29 cellular contexts compared by ENCODE assay signal in the genomic region with DNA sequence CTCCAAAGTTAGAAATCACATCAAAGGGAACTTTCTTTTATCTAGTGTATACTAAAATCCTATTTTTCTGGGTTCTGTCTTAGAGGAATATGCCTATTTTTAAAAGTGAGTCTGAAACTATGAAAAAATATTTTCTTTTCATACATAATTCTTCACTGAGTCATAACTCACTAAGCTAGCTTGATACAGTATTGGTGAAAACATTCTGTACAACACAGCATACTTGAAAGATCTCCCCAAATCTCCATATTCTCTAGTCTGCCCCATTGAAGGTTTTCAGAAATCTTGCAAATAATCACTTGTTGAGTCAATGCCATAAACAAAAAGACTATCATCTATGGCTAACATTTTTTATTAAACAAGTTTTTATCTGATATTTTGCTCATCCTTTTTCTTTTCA. TPM values are rescaled to one million over a fixed set of nuclear protein-coding genes. Genes with fewer than 3 reads are reported as not detected.
A peak's percentile ranks its signal among the peaks of the same experiment; 100 is the strongest.
DNase-seq lines count a peak whose midpoint lies in the region; ATAC-seq and TF ChIP-seq lines count a peak whose summit lies in the region.
"Had no signal": no experiment of that assay in that cellular context is flagged by ENCODE, and none has a peak within 500 bp of the region (broad histone marks: within the 10 kb centered on the region; RNA-seq: fewer than 3 reads in every experiment).

No MANE protein-coding gene starts in this region.

- H3K4me1 ChIP-seq in subcutaneous abdominal adipose tissue (ENCODE audit: control insufficient read depth in 5 of 5, insufficient read depth in 5 of 5, low read length in 5 of 5) = peaks cover 0 to 27% (median 7%) of the 10 kb centered on the region in 5 donors
- H3K4me1 ChIP-seq: BLaER1 treated with 17β-estradiol and CSF1 and Interleukin-3, amounts not matched to agents 10 nM and 100 nM; prostate gland had no signal

- peak; percentile 68 for DNase-seq in LHCN-M2 (ENCODE audit: low read depth)
- DNase-seq in choroid plexus epithelial cell (ENCODE audit: low read depth) = peak; percentile 71
- peak; percentile 26 to 53 for DNase-seq in foreskin fibroblast
- DNase-seq in type B pancreatic cell (ENCODE audit: extremely low spot score, unreplicated experiment) = no peak
- no peak for DNase-seq in SHP77 (lab: John Stamatoyannopoulos, UW)
- no peak for DNase-seq in stimulated activated naive B cell treated with anti-CD40 and anti-IgM and Interleukin-4, amounts not matched to agents 10 μg/mL and 1 μg/mL and 100 μg/mL, for 72 hours
- no peak for DNase-seq in DMS153 (lab: John Stamatoyannopoulos, UW)
- DNase-seq: activated CD4-positive, alpha-beta T cell treated with anti-CD3 and anti-CD28 coated beads for 4 hours; activated CD8-positive, alpha-beta T cell treated with anti-CD3 and anti-CD28 coated beads, Interleukin-2, amount 10 ng/mL, durations not matched to agents 7 days and 5 days; cortex of kidney; endodermal cell; GF-D8; left ventricle myocardium inferior; MV-4-11; naive B cell; NCI-H146; NCI-H345; NCI-H69; stimulated activated CD4-positive, alpha-beta T cell treated with anti-CD3 and anti-CD28 coated beads, Interleukin-4, amount 100 ng/mL, for 24 hours had no signal

- no peaks in the 10 kb centered on the region for H3K36me3 Mint-ChIP-seq in type B pancreatic cell
- no peaks in the 10 kb centered on the region for H3K36me3 Mint-ChIP-seq in stimulated activated naive B cell treated with anti-CD40 and anti-IgM and Interleukin-4, amounts not matched to agents 10 μg/mL and 1 μg/mL and 100 μg/mL, for 72 hours
- H3K36me3 Mint-ChIP-seq: activated naive CD4-positive, alpha-beta T cell treated with anti-CD3 and anti-CD28 coated beads, Interleukin-2, amount 50 U/mL, for 24 hours; naive B cell had no signal

- peak overlapping the region; percentile 91 for H3K27ac ChIP-seq in subcutaneous abdominal adipose tissue (ENCODE audit: low read depth, low read length)
- H3K27ac ChIP-seq: BLaER1 treated with 17β-estradiol and CSF1 and Interleukin-3, amounts not matched to agents 10 nM and 100 nM; left ventricle myocardium inferior; neutrophil; prostate gland had no signal

- H3K9me3 Mint-ChIP-seq in type B pancreatic cell = no peaks in the 10 kb centered on the region
- no peaks in the 10 kb centered on the region for H3K9me3 Mint-ChIP-seq in stimulated activated naive B cell treated with anti-CD40 and anti-IgM and Interleukin-4, amounts not matched to agents 10 μg/mL and 1 μg/mL and 100 μg/mL, for 72 hours
- H3K9me3 Mint-ChIP-seq: activated naive CD4-positive, alpha-beta T cell treated with anti-CD3 and anti-CD28 coated beads, Interleukin-2, amount 50 U/mL, for 24 hours; endodermal cell; GM23338; T-helper 2 cell treated with Interferon-gamma antibody and Interleukin-4, amounts not matched to agents 5 μg/mL and 100 μg/mL, for 36 hours had no signal

- H3K36me3 ChIP-seq in subcutaneous abdominal adipose tissue (ENCODE audit: control insufficient read depth in 5 of 5, insufficient read depth in 5 of 5, low read length in 5 of 5) = no peaks in the 10 kb centered on the region
- H3K36me3 ChIP-seq: BLaER1 treated with 17β-estradiol and CSF1 and Interleukin-3, amounts not matched to agents 10 nM and 100 nM; left ventricle myocardium inferior; neutrophil; prostate gland had no signal

- H3K9me3 ChIP-seq in subcutaneous abdominal adipose tissue (ENCODE audit: control insufficient read depth in 5 of 5, low read length in 5 of 5) = no peaks in the 10 kb centered on the region
- H3K9me3 ChIP-seq: BLaER1 treated with 17β-estradiol and CSF1 and Interleukin-3, amounts not matched to agents 10 nM and 100 nM; left ventricle myocardium inferior; neutrophil; prostate gland had no signal

- TF ChIP-seq CTCF in choroid plexus epithelial cell (conservative IDR thresholded peaks at IDR 0.05; ENCODE audit: low read depth, low read length) = no peak
- TF ChIP-seq CTCF in foreskin fibroblast (IDR thresholded peaks at IDR 0.05; ENCODE audit: low read depth, low read length) = no peak
- TF ChIP-seq CTCF in type B pancreatic cell (conservative IDR thresholded peaks at IDR 0.05) = no peak

- no peaks in the 10 kb centered on the region for H3K27me3 ChIP-seq in subcutaneous abdominal adipose tissue (ENCODE audit: control insufficient read depth in 5 of 5, insufficient read depth in 4 of 5, low read length in 5 of 5)
- H3K27me3 ChIP-seq: BLaER1 treated with 17β-estradiol and CSF1 and Interleukin-3, amounts not matched to agents 10 nM and 100 nM; neutrophil had no signal

- H3K4me3 ChIP-seq in choroid plexus epithelial cell (ENCODE audit: low read depth, low read length) (no peak overlapping the region), foreskin fibroblast (ENCODE audit: low read depth in 1 of 2, low read length in 2 of 2) (no peak overlapping the region), subcutaneous abdominal adipose tissue (ENCODE audit: low read depth in 1 of 5, low read length in 5 of 5) (no peak overlapping the region)
- H3K4me3 ChIP-seq: BLaER1 treated with 17β-estradiol and CSF1 and Interleukin-3, amounts not matched to agents 10 nM and 100 nM; GM23338; left ventricle myocardium inferior; prostate gland had no signal

- H3K4me1 Mint-ChIP-seq in type B pancreatic cell (ENCODE audit: unreplicated experiment) = peaks cover 41% of the 10 kb centered on the region
- no peaks in the 10 kb centered on the region for H3K4me1 Mint-ChIP-seq in stimulated activated naive B cell treated with anti-CD40 and anti-IgM and Interleukin-4, amounts not matched to agents 10 μg/mL and 1 μg/mL and 100 μg/mL, for 72 hours
- H3K4me1 Mint-ChIP-seq: activated naive CD4-positive, alpha-beta T cell treated with anti-CD3 and anti-CD28 coated beads, Interleukin-2, amount 50 U/mL, for 24 hours; naive B cell had no signal

- no peak for ATAC-seq in stimulated activated naive B cell treated with anti-CD40 and anti-IgM and Interleukin-4, amounts not matched to agents 10 μg/mL and 1 μg/mL and 100 μg/mL, for 72 hours (replicated peaks)
- ATAC-seq: activated CD8-positive, alpha-beta T cell treated with anti-CD3 and anti-CD28 coated beads, Interleukin-2, amount 10 ng/mL, durations not matched to agents 7 days and 5 days; esophagus mucosa; GM23338; Right ventricle myocardium inferior; sciatic nerve had no signal

- no peak overlapping the region for H3K27ac Mint-ChIP-seq in type B pancreatic cell
- H3K27ac Mint-ChIP-seq in stimulated activated naive B cell treated with anti-CD40 and anti-IgM and Interleukin-4, amounts not matched to agents 10 μg/mL and 1 μg/mL and 100 μg/mL, for 72 hours = no peak overlapping the region
- H3K27ac Mint-ChIP-seq: activated CD8-positive, alpha-beta T cell treated with anti-CD3 and anti-CD28 coated beads, Interleukin-2, amount 10 ng/mL, durations not matched to agents 7 days and 5 days; activated naive CD4-positive, alpha-beta T cell treated with anti-CD3 and anti-CD28 coated beads, Interleukin-2, amount 50 U/mL, for 24 hours; endodermal cell; GM23338; naive B cell; T-helper 2 cell treated with Interferon-gamma antibody and Interleukin-4, amounts not matched to agents 5 μg/mL and 100 μg/mL, for 36 hours had no signal

- no peaks in the 10 kb centered on the region for H3K27me3 Mint-ChIP-seq in type B pancreatic cell
- H3K27me3 Mint-ChIP-seq in stimulated activated naive B cell treated with anti-CD40 and anti-IgM and Interleukin-4, amounts not matched to agents 10 μg/mL and 1 μg/mL and 100 μg/mL, for 72 hours = no peaks in the 10 kb centered on the region
- H3K27me3 Mint-ChIP-seq: naive B cell had no signal

- H3K4me3 Mint-ChIP-seq in type B pancreatic cell = no peak overlapping the region
- no peak overlapping the region for H3K4me3 Mint-ChIP-seq in stimulated activated naive B cell treated with anti-CD40 and anti-IgM and Interleukin-4, amounts not matched to agents 10 μg/mL and 1 μg/mL and 100 μg/mL, for 72 hours
- H3K4me3 Mint-ChIP-seq: activated CD8-positive, alpha-beta T cell treated with anti-CD3 and anti-CD28 coated beads, Interleukin-2, amount 10 ng/mL, durations not matched to agents 7 days and 5 days; activated naive CD4-positive, alpha-beta T cell treated with anti-CD3 and anti-CD28 coated beads, Interleukin-2, amount 50 U/mL, for 24 hours; endodermal cell; GM23338; naive B cell; T-helper 2 cell treated with Interferon-gamma antibody and Interleukin-4, amounts not matched to agents 5 μg/mL and 100 μg/mL, for 36 hours had no signal

- H3K9ac ChIP-seq in subcutaneous abdominal adipose tissue (ENCODE audit: low read length in 5 of 5) = no peak overlapping the region
- H3K9ac ChIP-seq: BLaER1 treated with 17β-estradiol and CSF1 and Interleukin-3, amounts not matched to agents 10 nM and 100 nM had no signal

RNA-seq across cellular contexts. Expression of a gene that starts 44.5 kb away (rescaled TPM):
- 569 and 602 TPM in 2 replicates for total RNA-seq in LHCN-M2 (2014; rRNA removed)
- polyA plus RNA-seq in LHCN-M2 (2012) = 167 TPM
- total RNA-seq in type B pancreatic cell (ENCODE audit: low replicate concordance) = 282 and 1,124 TPM in 2 replicates
- total RNA-seq: activated CD8-positive, alpha-beta T cell treated with anti-CD3 and anti-CD28 coated beads, Interleukin-2, amount 10 ng/mL, durations not matched to agents 7 days and 5 days; endodermal cell had no signal

Comparison
In these comparisons a context has a peak if more than half of its experiments do, and no peak if none do; other contexts are left out.
1. DNase-seq: peak in LHCN-M2 (single experiment), choroid plexus epithelial cell (single experiment) and foreskin fibroblast (2 of 2); none in type B pancreatic cell (single experiment), SHP77 (0 of 2), stimulated activated naive B cell treated with anti-CD40 and anti-IgM and Interleukin-4, amounts not matched to agents 10 μg/mL and 1 μg/mL and 100 μg/mL, for 72 hours (single experiment) and DMS153 (single experiment).